15 cellular contexts compared by ENCODE assay signal in genomic region chr4:173246719-173247118, GRCh38.
DNase-seq lines count a peak whose midpoint lies in the region; ATAC-seq and TF ChIP-seq lines count a peak whose summit lies in the region.
"Had no signal": no experiment of that assay in that cellular context is flagged by ENCODE, and none has a peak within 500 bp of the region (broad histone marks: within the 10 kb centered on the region; RNA-seq: fewer than 3 reads in every experiment).

No MANE protein-coding gene starts in this region.

- peaks cover 65% of the 10 kb centered on the region for H3K4me1 ChIP-seq in thymus (ENCODE audit: control insufficient read depth, insufficient read depth, low read length)
- H3K4me1 ChIP-seq in smooth muscle cell (ENCODE audit: low read depth): peaks cover 6% of the 10 kb centered on the region

- TF ChIP-seq CTCF in HFFc6 (IDR thresholded peaks at IDR 0.05): no peak
- no peak for TF ChIP-seq CTCF in smooth muscle cell (IDR thresholded peaks at IDR 0.05; ENCODE audit: borderline replicate concordance, insufficient read depth, poor library complexity, severe bottlenecking)

- peaks cover 32% of the 10 kb centered on the region for H4K20me1 ChIP-seq in smooth muscle cell (ENCODE audit: low read depth)

- WGBS in thymus: 47% methylated on average over 3 of the region's 3 CpGs
- 51% methylated on average over 3 of the region's 3 CpGs for WGBS in smooth muscle cell (ENCODE audit: low lambda C conversion rate)

- H3K79me2 ChIP-seq in smooth muscle cell (ENCODE audit: low read depth): no peaks in the 10 kb centered on the region

- peaks cover 25% of the 10 kb centered on the region for H3K27me3 Mint-ChIP-seq in HFFc6 (ENCODE audit: insufficient read depth)
- H3K27me3 Mint-ChIP-seq: activated naive CD8-positive, alpha-beta T cell treated with anti-CD3 and anti-CD28 coated beads, Interleukin-2, amount 10 ng/mL, durations not matched to agents 7 days and 5 days; stimulated activated naive CD8-positive, alpha-beta T cell treated with anti-CD3 and anti-CD28 coated beads, Interleukin-15, amount 100 ng/mL, for 72 hours had no signal

- peaks cover 9% of the 10 kb centered on the region for H3K36me3 ChIP-seq in thymus (ENCODE audit: control insufficient read depth, insufficient read depth)
- no peaks in the 10 kb centered on the region for H3K36me3 ChIP-seq in smooth muscle cell (ENCODE audit: low read depth)

- H3K9me3 ChIP-seq in thymus (ENCODE audit: control insufficient read depth) (no peaks in the 10 kb centered on the region), smooth muscle cell (replicated peaks; ENCODE audit: low read depth) (no peaks in the 10 kb centered on the region)

- H3K4me3 Mint-ChIP-seq in HFFc6: no peak overlapping the region
- H3K4me3 Mint-ChIP-seq: activated naive CD8-positive, alpha-beta T cell treated with anti-CD3 and anti-CD28 coated beads, Interleukin-2, amount 10 ng/mL, durations not matched to agents 7 days and 5 days; natural killer cell; stimulated activated naive CD8-positive, alpha-beta T cell treated with anti-CD3 and anti-CD28 coated beads, Interleukin-15, amount 100 ng/mL, for 72 hours had no signal

- H2AFZ ChIP-seq in smooth muscle cell (ENCODE audit: low read depth): no peak overlapping the region
- H2AFZ ChIP-seq: PC-9 had no signal

- no peak overlapping the region for H3K4me3 ChIP-seq in thymus (ENCODE audit: low read length)
- no peak overlapping the region for H3K4me3 ChIP-seq in smooth muscle cell
- H3K4me3 ChIP-seq: PC-9 had no signal

- no peaks in the 10 kb centered on the region for H3K9me3 Mint-ChIP-seq in HFFc6
- H3K9me3 Mint-ChIP-seq: activated naive CD8-positive, alpha-beta T cell treated with anti-CD3 and anti-CD28 coated beads, Interleukin-2, amount 10 ng/mL, durations not matched to agents 7 days and 5 days; natural killer cell; stimulated activated naive CD8-positive, alpha-beta T cell treated with anti-CD3 and anti-CD28 coated beads, Interleukin-15, amount 100 ng/mL, for 72 hours had no signal

- no peak overlapping the region for H3K4me2 ChIP-seq in smooth muscle cell
- H3K4me2 ChIP-seq: PC-9 had no signal

- no peak overlapping the region for H3K27ac Mint-ChIP-seq in HFFc6
- H3K27ac Mint-ChIP-seq: activated naive CD8-positive, alpha-beta T cell treated with anti-CD3 and anti-CD28 coated beads, Interleukin-2, amount 10 ng/mL, durations not matched to agents 7 days and 5 days; natural killer cell; stimulated activated naive CD8-positive, alpha-beta T cell treated with anti-CD3 and anti-CD28 coated beads, Interleukin-15, amount 100 ng/mL, for 72 hours had no signal

- no peaks in the 10 kb centered on the region for H3K36me3 Mint-ChIP-seq in HFFc6 (ENCODE audit: low read depth)
- H3K36me3 Mint-ChIP-seq: natural killer cell had no signal

- no peaks in the 10 kb centered on the region for H3F3A ChIP-seq in smooth muscle cell (ENCODE audit: low read depth)

- H3K4me1 Mint-ChIP-seq in HFFc6 (ENCODE audit: low read depth): peaks cover 14% of the 10 kb centered on the region

- DNase-seq in NCI-H748 (lab: John Stamatoyannopoulos, UW; ENCODE audit: unreplicated experiment) (peak; percentile 18), NCI-H748 treated with DMSO at 0.1 percent for 48 hours (lab: John Stamatoyannopoulos, UW) (no peak), NCI-H2081 treated with DMSO at 0.1 percent for 48 hours (lab: John Stamatoyannopoulos, UW) (peak; percentile 23), amygdala (lab: John Stamatoyannopoulos, UW) (no peak), HFFc6 (no peak), smooth muscle cell (lab: John Stamatoyannopoulos, UW; ENCODE audit: unreplicated experiment) (no peak)
- DNase-seq: activated CD4-positive, CD25-positive, alpha-beta regulatory T cell treated with anti-CD3 and anti-CD28 coated beads, Interleukin-2, amount 50 U/mL, for 72 hours; activated naive CD8-positive, alpha-beta T cell treated with anti-CD3 and anti-CD28 coated beads, Interleukin-2, amount 10 ng/mL, durations not matched to agents 7 days and 5 days; effector CD4-positive, alpha-beta T cell; HCEC 1CT; natural killer cell; PC-9; stimulated activated naive CD8-positive, alpha-beta T cell treated with anti-CD3 and anti-CD28 coated beads, Interleukin-15, amount 100 ng/mL, for 72 hours had no signal

- H3K27me3 ChIP-seq in thymus (ENCODE audit: control insufficient read depth, insufficient read depth) (no peaks in the 10 kb centered on the region), smooth muscle cell (ENCODE audit: low read depth) (peaks cover 28% of the 10 kb centered on the region)

- H3K27ac ChIP-seq in thymus (ENCODE audit: low read depth): peak overlapping the region; percentile 40
- H3K27ac ChIP-seq in smooth muscle cell (ENCODE audit: low read depth): no peak overlapping the region
- H3K27ac ChIP-seq: PC-9 had no signal

- H3K9ac ChIP-seq in smooth muscle cell (ENCODE audit: low read depth): no peak overlapping the region

- ATAC-seq in HG02763 (IDR thresholded peaks at IDR 0.05; ENCODE audit: unreplicated experiment): peak; percentile 40
- ATAC-seq: natural killer cell; stimulated activated naive CD8-positive, alpha-beta T cell treated with anti-CD3 and anti-CD28 coated beads, Interleukin-15, amount 100 ng/mL, for 72 hours had no signal

Comparison
In these comparisons a context has a peak if more than half of its experiments do, and no peak if none do; other contexts are left out.
1. DNase-seq: peak in NCI-H748 (single experiment) and NCI-H2081 treated with DMSO at 0.1 percent for 48 hours (single experiment); none in NCI-H748 treated with DMSO at 0.1 percent for 48 hours (single experiment), amygdala (0 of 56), HFFc6 (single experiment) and smooth muscle cell (single experiment).